In the genomic region with DNA sequence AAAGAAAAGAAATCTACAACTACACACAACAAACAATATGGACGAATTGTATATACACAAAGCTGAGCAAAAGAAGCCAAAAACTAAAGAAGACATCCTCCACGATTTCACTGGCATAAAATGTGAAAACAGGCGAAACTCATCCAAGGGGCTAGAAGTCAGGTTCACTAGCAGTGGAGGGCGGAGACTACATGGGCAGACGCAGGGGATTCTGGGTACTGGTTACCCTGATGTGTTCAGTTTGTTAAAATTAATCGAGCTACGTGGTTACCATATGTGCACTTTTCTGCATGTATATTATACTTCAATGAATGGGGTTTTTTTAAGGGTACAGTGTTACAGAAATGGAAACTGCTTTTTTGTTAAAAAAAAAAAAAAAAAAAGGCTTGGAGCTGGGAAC, we compare ENCODE assay signal across 22 cellular contexts. TPM values are rescaled to one million over a fixed set of nuclear protein-coding genes. Genes with fewer than 3 reads are reported as not detected.
DNase-seq lines count a peak whose midpoint lies in the region; ATAC-seq and TF ChIP-seq lines count a peak whose summit lies in the region.
"Had no signal": no experiment of that assay in that cellular context is flagged by ENCODE, and none has a peak within 500 bp of the region (broad histone marks: within the 10 kb centered on the region; RNA-seq: fewer than 3 reads in every experiment).

No MANE protein-coding gene starts in this region.

- no peak overlapping the region for H4K5ac ChIP-seq in H9 (ENCODE audit: insufficient read length, low read depth, low read length)

- no peak overlapping the region for H3K18ac ChIP-seq in H9 (ENCODE audit: insufficient read length, low read depth, low read length)

- no peak overlapping the region for H3K56ac ChIP-seq in H9 (ENCODE audit: insufficient read length, low read depth, low read length)

- H3K9me3 ChIP-seq in H9 (ENCODE audit: control insufficient read depth, low read depth, low read length) (no peaks in the 10 kb centered on the region), T-helper 17 cell (ENCODE audit: control insufficient read depth, low read length, poor library complexity, severe bottlenecking) (no peaks in the 10 kb centered on the region), skeletal muscle tissue (ENCODE audit: control insufficient read depth in 3 of 3, low read length in 3 of 3) (no peaks in the 10 kb centered on the region)
- H3K9me3 ChIP-seq: adrenal gland, stomach had no signal

- H3K79me2 ChIP-seq in H9 (ENCODE audit: insufficient read depth, low read length): peaks cover 2% of the 10 kb centered on the region; the same call in 1 of the 2 replicates

- TF ChIP-seq CTCF in H9 (conservative IDR thresholded peaks at IDR 0.05) (no peak), mesothelial cell of epicardium (IDR thresholded peaks at IDR 0.05; ENCODE audit: unreplicated experiment) (no peak)

- H3K27ac ChIP-seq in H9 (ENCODE audit: insufficient read length, low read depth, low read length): no peak overlapping the region
- peak overlapping the region; percentile 66 for H3K27ac ChIP-seq in skeletal muscle tissue (ENCODE audit: low read depth, low read length)
- H3K27ac ChIP-seq: epithelial cell of prostate had no signal

- H3K23me2 ChIP-seq in H9 (ENCODE audit: insufficient read length, low read depth, low read length, poor library complexity, severe bottlenecking): no peaks in the 10 kb centered on the region

- H2AFZ ChIP-seq in H9 (ENCODE audit: low read length): no peak overlapping the region

- no peaks in the 10 kb centered on the region; the same call in 1 of the 2 replicates for H3K4me1 ChIP-seq in H9 (ENCODE audit: insufficient read depth, low read length)
- peaks cover 20 to 21% (median 21%) of the 10 kb centered on the region in 3 donors for H3K4me1 ChIP-seq in skeletal muscle tissue (ENCODE audit: control insufficient read depth in 3 of 3, insufficient read depth in 3 of 3, low read length in 3 of 3)

- H4K8ac ChIP-seq in H9 (replicated peaks; ENCODE audit: insufficient read length, low read depth, low read length): no peak overlapping the region

- H3K9ac ChIP-seq in H9 (ENCODE audit: extremely low read depth, insufficient read length, low read length) (no peak overlapping the region), skeletal muscle tissue (ENCODE audit: low read depth in 1 of 3, low read length in 3 of 3) (peak overlapping the region in 2 of 3 donors; percentile 47 to 76)

- no peak overlapping the region for H3T11ph ChIP-seq in H9 (ENCODE audit: low read length)

- no CpG with 5 or more reads among the region's 7 CpGs for WGBS in H9 (ENCODE audit: extremely low coverage, insufficient read length, low lambda C conversion rate)

- H3K9me3 Mint-ChIP-seq in H9 (no peaks in the 10 kb centered on the region), mesothelial cell of epicardium (peaks cover 6% of the 10 kb centered on the region)
- H3K9me3 Mint-ChIP-seq: activated CD4-positive, alpha-beta memory T cell treated with anti-CD3 and anti-CD28 coated beads for 36 hours; naive thymus-derived CD8-positive, alpha-beta T cell had no signal

- H2BK5ac ChIP-seq in H9 (ENCODE audit: insufficient read length, low read length): no peak overlapping the region

- H3K36me3 Mint-ChIP-seq in H9 (ENCODE audit: insufficient read depth in 1 of 3, low read depth in 3 of 3): peaks cover 42 to 77% (median 64%) of the 10 kb centered on the region in 3 experiments; a peak in 6 of 7 replicates
- peaks cover 7% of the 10 kb centered on the region for H3K36me3 Mint-ChIP-seq in T-helper 17 cell (ENCODE audit: low read depth)
- peaks cover 22% of the 10 kb centered on the region for H3K36me3 Mint-ChIP-seq in mesothelial cell of epicardium

- no peak overlapping the region for H3K4me2 ChIP-seq in H9 (ENCODE audit: insufficient read depth, insufficient read length, low read length)

- no peak overlapping the region for H2BK120ac ChIP-seq in H9 (ENCODE audit: low read depth, low read length, poor library complexity, severe bottlenecking)

- H2BK15ac ChIP-seq in H9 (ENCODE audit: low read depth, low read length): no peak overlapping the region

- H3K27me3 Mint-ChIP-seq in H9 (ENCODE audit: low read depth) (no peaks in the 10 kb centered on the region), T-helper 17 cell (no peaks in the 10 kb centered on the region), mesothelial cell of epicardium (ENCODE audit: low read depth) (no peaks in the 10 kb centered on the region)
- H3K27me3 Mint-ChIP-seq: activated CD4-positive, alpha-beta memory T cell treated with anti-CD3 and anti-CD28 coated beads for 36 hours; naive thymus-derived CD8-positive, alpha-beta T cell had no signal

- H3K4me3 ChIP-seq in skeletal muscle tissue (ENCODE audit: low read length in 3 of 3): no peak overlapping the region
- H3K4me3 ChIP-seq: adrenal gland, stomach had no signal

- H3K4ac ChIP-seq in H9 (ENCODE audit: low read depth, low read length): no peak overlapping the region

- H2BK12ac ChIP-seq in H9 (ENCODE audit: insufficient read length, low read depth, low read length): no peak overlapping the region

- H3K27me3 ChIP-seq in H9 (ENCODE audit: insufficient read depth, low read length) (no peaks in the 10 kb centered on the region), skeletal muscle tissue (ENCODE audit: control insufficient read depth in 3 of 3, insufficient read depth in 3 of 3, low read length in 3 of 3) (no peaks in the 10 kb centered on the region)
- H3K27me3 ChIP-seq: adrenal gland, stomach had no signal

- DNase-seq in H9 (no peak), T-helper 17 cell (no peak), mesothelial cell of epicardium (ENCODE audit: low spot score in 2 of 2, unreplicated experiment in 2 of 2) (no peak), cortex of kidney (lab: John Stamatoyannopoulos, UW) (no peak), NCI-H510A (lab: John Stamatoyannopoulos, UW) (no peak), anterior cingulate cortex (lab: John Stamatoyannopoulos, UW) (no peak)
- no peak for DNase-seq in effector CD4-positive, alpha-beta T cell
- DNase-seq: activated CD4-positive, alpha-beta memory T cell treated with anti-CD3 and anti-CD28 coated beads for 36 hours; activated effector memory CD4-positive, alpha-beta T cell treated with anti-CD3 and anti-CD28 coated beads, Interleukin-2, amount 50 U/mL, for 16 hours; COR-L47; EL; MM.1S; naive thymus-derived CD8-positive, alpha-beta T cell; NCI-H1436 treated with DMSO at 0.1 percent for 48 hours; NCI-H69; PC-3; stimulated activated CD4-positive, alpha-beta T cell treated with anti-CD3 and anti-CD28 coated beads, Interleukin-4, amount 100 ng/mL, for 24 hours; stomach; T-helper 1 cell had no signal

- H3K27ac Mint-ChIP-seq in H9 (peak overlapping the region in 2 of 3 experiments; percentile 46 to 83; a peak in 3 of 7 replicates), T-helper 17 cell (peak overlapping the region; percentile 75), mesothelial cell of epicardium (peak overlapping the region; percentile 33)
- H3K27ac Mint-ChIP-seq: activated CD4-positive, alpha-beta memory T cell treated with anti-CD3 and anti-CD28 coated beads for 36 hours had no signal

- H3K36me3 ChIP-seq in skeletal muscle tissue (ENCODE audit: control insufficient read depth in 3 of 3, insufficient read depth in 3 of 3, low read length in 3 of 3): peaks cover 0 to 4% (median 0%) of the 10 kb centered on the region in 3 donors
- H3K36me3 ChIP-seq: adrenal gland had no signal

- H3K23ac ChIP-seq in H9 (ENCODE audit: insufficient read length, low read depth, low read length): no peak overlapping the region

- no peak overlapping the region for H3K14ac ChIP-seq in H9 (ENCODE audit: insufficient read depth, low read length)

- H3K4me3 Mint-ChIP-seq in H9 (peak overlapping the region in 1 of 2 experiments; percentile 15; a peak in 1 of 5 replicates), T-helper 17 cell (no peak overlapping the region), mesothelial cell of epicardium (no peak overlapping the region)
- H3K4me3 Mint-ChIP-seq: activated CD4-positive, alpha-beta memory T cell treated with anti-CD3 and anti-CD28 coated beads for 36 hours; naive thymus-derived CD8-positive, alpha-beta T cell had no signal

- H3K4me1 Mint-ChIP-seq in H9: peaks cover 5 to 13% of the 10 kb centered on the region in 2 experiments; a peak in 2 of 4 replicates
- H3K4me1 Mint-ChIP-seq in T-helper 17 cell: peaks cover 22% of the 10 kb centered on the region
- peaks cover 6% of the 10 kb centered on the region for H3K4me1 Mint-ChIP-seq in mesothelial cell of epicardium

- no peak overlapping the region for H2AK5ac ChIP-seq in H9 (ENCODE audit: insufficient read length, low read length)

- no peaks in the 10 kb centered on the region for H4K20me1 ChIP-seq in H9 (ENCODE audit: control insufficient read depth, insufficient read depth, insufficient read length)

- H3K79me1 ChIP-seq in H9 (ENCODE audit: insufficient read depth, low read depth, low read length, poor library complexity, severe bottlenecking): peaks cover 8% of the 10 kb centered on the region

- no peak for ATAC-seq in T-helper 17 cell
- ATAC-seq: PC-3 had no signal

- H2BK20ac ChIP-seq in H9 (ENCODE audit: low read depth, low read length, poor library complexity, severe bottlenecking): no peak overlapping the region

- no peak overlapping the region for H4K91ac ChIP-seq in H9 (ENCODE audit: insufficient read length, low read depth, low read length)

RNA-seq across cellular contexts. Expression of a gene that starts 12.3 kb away (rescaled TPM):
- total RNA-seq in H9 (2021) (137 and 143 TPM in 2 replicates), T-helper 17 cell (10 to 100 TPM; 87.6 to 94.0 TPM), mesothelial cell of epicardium (55.4 to 61.1 TPM (median 57.5 TPM) in 3 replicates), skeletal muscle tissue (28.7 TPM)

RNA-seq across cellular contexts. Expression of a gene that starts 57.8 kb away (rescaled TPM):
- 24.7 and 26.3 TPM in 2 replicates for total RNA-seq in H9 (2021)
- 10 to 100 TPM; 51.3 to 52.0 TPM for total RNA-seq in T-helper 17 cell
- total RNA-seq in mesothelial cell of epicardium: 9.8 to 10.3 TPM (median 9.8 TPM) in 3 replicates
- total RNA-seq in skeletal muscle tissue: 10.4 TPM
